8 cellular contexts compared by ENCODE assay signal in genomic region chr6:118092086-118092485, GRCh38.
"Had no signal": no experiment of that assay in that cellular context is flagged by ENCODE, and none has a peak within 500 bp of the region (broad histone marks: within the 10 kb centered on the region; RNA-seq: fewer than 3 reads in every experiment).

No MANE protein-coding gene starts in this region.

- H3K4me3 ChIP-seq: GM12878 had no signal

- DNase-seq: GDM1, GF-D8 had no signal

- FAIRE-seq: G401.6, GM12878, GM12891, GM12892, GM18507, GM19239 had no signal

- ATAC-seq: GM12878 had no signal
